ENCODE assay signal across 8 cellular contexts in genomic region chr1:211830330-211831142, GRCh38. TPM values are rescaled to one million over a fixed set of nuclear protein-coding genes. Genes with fewer than 3 reads are reported as not detected.
DNase-seq lines count a peak whose midpoint lies in the region; ATAC-seq and TF ChIP-seq lines count a peak whose summit lies in the region.

Gene LPGAT1, minus strand, starts transcription at chr1:211830763. Its CDS starts 1,467 bp downstream, at chr1:211829296.

- TF ChIP-seq EP300 in gastroesophageal sphincter (IDR thresholded peaks at IDR 0.05) (no peak), suprapubic skin (IDR thresholded peaks at IDR 0.05) (no peak)

- H3K36me3 ChIP-seq in gastroesophageal sphincter (peaks cover 0 to 8% of the 10 kb centered on the region in 2 donors), suprapubic skin (no peaks in the 10 kb centered on the region)

- CTCF ChIA-PET in activated naive CD4-positive, alpha-beta T cell treated with anti-CD3 and anti-CD28 coated beads for 36 hours (lab: Charles Lee), result no interaction called here

- peak within 1 kb of the TSS; percentile 82 for H3K4me3 Mint-ChIP-seq in activated naive CD4-positive, alpha-beta T cell treated with anti-CD3 and anti-CD28 coated beads for 36 hours

- ATAC-seq in GM21529 (IDR thresholded peaks at IDR 0.05; ENCODE audit: unreplicated experiment) (peak; percentile 70), gastroesophageal sphincter (peak; percentile 95)

- H3K27me3 Mint-ChIP-seq in activated naive CD4-positive, alpha-beta T cell treated with anti-CD3 and anti-CD28 coated beads for 36 hours (ENCODE audit: low read depth), result no peaks in the 10 kb centered on the region

- WGBS in gastroesophageal sphincter (ENCODE audit: low coverage in 1 of 2), 2 donors, result 0 to 4% methylated on average over 3 to 5 of the region's 88 CpGs
- WGBS in suprapubic skin, result 2% methylated on average over 13 of the region's 88 CpGs

- no peaks in the 10 kb centered on the region for H3K9me3 Mint-ChIP-seq in activated naive CD4-positive, alpha-beta T cell treated with anti-CD3 and anti-CD28 coated beads for 36 hours

- intact Hi-C loops in activated naive CD4-positive, alpha-beta T cell treated with anti-CD3 and anti-CD28 coated beads for 36 hours (cut with micrococcal nuclease), result loop anchor here (1.0 to 10.0 kb wide), 8 partner anchors 132 to 582 kb away; partner anchors contain the start of genes DTL, INTS7, PACC1 and PPP2R5A

- TF ChIP-seq POLR2A in gastroesophageal sphincter (IDR thresholded peaks at IDR 0.05), result peak; percentile 42 to 47
- no peak for TF ChIP-seq POLR2A in suprapubic skin (IDR thresholded peaks at IDR 0.05)

- H3K9me3 ChIP-seq in gastroesophageal sphincter (no peaks in the 10 kb centered on the region), suprapubic skin (no peaks in the 10 kb centered on the region)

- peak within 1 kb of the TSS; percentile 69 for H3K4me3 ChIP-seq in Jurkat, Clone E6-1 (ENCODE audit: low read length)
- H3K4me3 ChIP-seq in gastroesophageal sphincter (peak within 1 kb of the TSS; percentile 68 to 96), suprapubic skin (peak within 1 kb of the TSS; percentile 96)

- TF ChIP-seq CTCF in gastroesophageal sphincter (IDR thresholded peaks at IDR 0.05), result peak; percentile 63 to 91 (median 68)
- TF ChIP-seq CTCF in suprapubic skin (IDR thresholded peaks at IDR 0.05), result peak in 1 of 2 donors; percentile 80

- no peaks in the 10 kb centered on the region for H3K36me3 Mint-ChIP-seq in activated naive CD4-positive, alpha-beta T cell treated with anti-CD3 and anti-CD28 coated beads for 36 hours (ENCODE audit: low read depth)

- H3K27ac ChIP-seq in gastroesophageal sphincter, result peak within 1 kb of the TSS; percentile 61 to 92 (median 90)
- peak within 1 kb of the TSS; percentile 80 for H3K27ac ChIP-seq in suprapubic skin

- DNase-seq in DMS79 treated with DMSO at 0.1 percent for 48 hours (lab: John Stamatoyannopoulos, UW) (peak; percentile 65), SK-MEL-5 (ENCODE audit: low read depth, low spot score) (peak; percentile 66), nucleus accumbens (lab: John Stamatoyannopoulos, UW) (peak in 52 of 56 donors; percentile 19 to 91 (median 73)), suprapubic skin (ENCODE audit: low spot score in 2 of 2) (peak; percentile 79 to 85)
- DNase-seq in Jurkat, Clone E6-1 (ENCODE audit: low read depth, low spot score), result no peak
- DNase-seq in activated naive CD4-positive, alpha-beta T cell treated with anti-CD3 and anti-CD28 coated beads for 36 hours, result peak; percentile 75

- H3K4me1 Mint-ChIP-seq in activated naive CD4-positive, alpha-beta T cell treated with anti-CD3 and anti-CD28 coated beads for 36 hours (ENCODE audit: low read depth), result peaks cover 47% of the 10 kb centered on the region

- H3K4me1 ChIP-seq in gastroesophageal sphincter, result peaks cover 2 to 44% (median 5%) of the 10 kb centered on the region in 3 donors
- peaks cover 24% of the 10 kb centered on the region for H3K4me1 ChIP-seq in suprapubic skin

- peak within 1 kb of the TSS; percentile 75 for H3K27ac Mint-ChIP-seq in activated naive CD4-positive, alpha-beta T cell treated with anti-CD3 and anti-CD28 coated beads for 36 hours

- H3K27me3 ChIP-seq in gastroesophageal sphincter (no peaks in the 10 kb centered on the region), suprapubic skin (no peaks in the 10 kb centered on the region)

- in situ Hi-C loops in SK-MEL-5 (cut with HindIII; ENCODE audit: low pct_unique_long_range_greater_than_20kb, low sequenced_read_pairs), result no loop called here

RNA-seq across cellular contexts. Expression of gene LPGAT1, which starts in this region (rescaled TPM):
- 7.3 TPM for polyA plus RNA-seq in Jurkat, Clone E6-1 (2012; ENCODE audit: insufficient read depth, insufficient read length)
- total RNA-seq in SK-MEL-5 (2014; rRNA removed; shearing (Covaris generic)), result 67.1 and 73.3 TPM in 2 replicates
- 52.5 and 75.7 TPM in 2 replicates for polyA plus RNA-seq in SK-MEL-5 (2015; cell fraction: cytosol; rRNA removed)
- polyA plus RNA-seq in SK-MEL-5 (2015; cell fraction: nucleus; rRNA removed), result 19.1 and 23.7 TPM in 2 replicates
- total RNA-seq in activated naive CD4-positive, alpha-beta T cell treated with anti-CD3 and anti-CD28 coated beads for 36 hours, result 10 to 100 TPM; 18.6 to 21.7 TPM
- 10 to 100 TPM; 48.1 to 66.6 (median 53.3) TPM for total RNA-seq in gastroesophageal sphincter
- 10 to 100 TPM; 15.8 to 26.2 (median 18.2) TPM for total RNA-seq in suprapubic skin

Comparison
In these comparisons a context has a peak if more than half of its experiments do, and no peak if none do; other contexts are left out.
1. POLR2A ChIP-seq: peak in gastroesophageal sphincter (2 of 2); none in suprapubic skin (0 of 2).
2. Peak in every context shown above with its lines, with median percentiles within 50 percentile points of each other: H3K4me3 ChIP-seq.